ENCODE assay signal across 8 cellular contexts in the genomic region with DNA sequence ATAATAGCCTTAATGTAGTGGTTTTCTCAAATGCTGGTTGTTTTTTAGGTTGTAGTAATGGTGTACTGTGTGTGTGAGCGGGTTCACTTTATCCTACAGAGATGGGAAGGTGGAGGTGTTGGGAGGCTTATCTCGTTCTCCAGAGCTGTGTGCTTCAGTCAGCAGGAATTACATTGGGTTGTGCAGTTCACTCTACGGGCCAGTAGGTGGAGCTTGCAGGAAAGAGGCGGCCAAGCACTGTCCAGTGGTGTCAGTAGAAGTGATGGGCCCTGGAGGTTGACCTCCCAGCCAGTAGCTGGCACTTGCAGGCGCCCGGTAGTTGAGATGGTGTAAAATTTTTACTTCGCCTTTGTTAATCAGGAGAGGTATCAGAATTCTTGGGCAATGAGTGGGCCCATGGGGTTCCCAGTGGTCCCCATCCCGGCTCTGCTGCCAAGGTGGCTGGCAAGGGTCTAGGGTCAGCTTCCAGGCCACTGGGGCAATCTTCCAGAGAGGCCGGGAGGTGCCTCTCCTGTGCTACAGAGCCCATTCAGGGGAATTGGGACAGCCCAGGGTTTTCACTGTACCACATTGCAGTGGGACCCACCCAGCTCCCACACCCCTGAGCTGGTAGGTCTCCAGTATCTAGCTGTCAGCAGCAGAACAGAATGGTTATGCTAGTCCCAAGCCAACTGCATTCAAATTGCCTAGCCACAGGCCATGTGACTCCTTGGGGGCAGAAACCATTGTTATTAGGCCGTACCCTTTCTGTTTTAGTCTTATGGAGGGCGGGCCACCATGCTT. TPM values are rescaled to one million over a fixed set of nuclear protein-coding genes. Genes with fewer than 3 reads are reported as not detected.
DNase-seq lines count a peak whose midpoint lies in the region; ATAC-seq and TF ChIP-seq lines count a peak whose summit lies in the region.

No MANE protein-coding gene starts in this region.

- H3K36me3 ChIP-seq in PC-3 (ENCODE audit: low read depth, low read length): peaks cover 9% of the 10 kb centered on the region; the same call in 1 of the 2 replicates

- POLR2A ChIA-PET in PC-3 (lab: Charles Lee; ENCODE audit: unreplicated experiment): no interaction called here

- H3K4me1 ChIP-seq in PC-3 (ENCODE audit: insufficient read depth, low read length): no peaks in the 10 kb centered on the region

- no peak overlapping the region for H3K27ac ChIP-seq in PC-3 (ENCODE audit: low read length)

- H3K9ac ChIP-seq in PC-3 (ENCODE audit: low read length): no peak overlapping the region

- peak; percentile 93 for ATAC-seq in GM21515 (IDR thresholded peaks at IDR 0.05; ENCODE audit: unreplicated experiment)
- ATAC-seq in PC-3: peak; percentile 87

- no peaks in the 10 kb centered on the region for H3K27me3 ChIP-seq in PC-3 (ENCODE audit: low read length)

- no TSS peak for BruUV-seq in PC-3 (replicated peaks; lab: Mats Ljungman, UMichigan)

- no peak overlapping the region for H3K4me3 ChIP-seq in PC-3 (ENCODE audit: low read length)
- H3K4me3 ChIP-seq in fibroblast of villous mesenchyme (ENCODE audit: low read depth, low read length): no peak overlapping the region

- H2AFZ ChIP-seq in PC-3 (ENCODE audit: low read length): no peak overlapping the region

- no peaks in the 10 kb centered on the region for H4K20me1 ChIP-seq in PC-3 (ENCODE audit: low read length)

- no peaks in the 10 kb centered on the region for H3K9me2 ChIP-seq in PC-3 (replicated peaks; ENCODE audit: low read length)

- intact Hi-C loops in PC-3 (cut with micrococcal nuclease): loop anchor here (1.0 to 2.0 kb wide), 2 partner anchors 104 to 222 kb away; no protein-coding TSS in a partner anchor

- H3K9me3 ChIP-seq in PC-3 (ENCODE audit: low read length): no peaks in the 10 kb centered on the region

- DNase-seq in Daoy (ENCODE audit: low read depth) (peak; percentile 53), HT-29 (ENCODE audit: low spot score) (peak; percentile 86), PC-3 (peak; percentile 87), fibroblast of villous mesenchyme (ENCODE audit: low read depth) (peak; percentile 68), occipital lobe (lab: John Stamatoyannopoulos, UW) (peak; percentile 47), ureter (ENCODE audit: low spot score) (peak; percentile 72)
- DNase-seq in activated T-helper 9 cell treated with anti-CD3 and anti-CD28 coated beads, Interleukin-2, amount 50 U/mL, for 16 hours (ENCODE audit: low read depth): peak; percentile 32

- no peaks in the 10 kb centered on the region for H3K79me2 ChIP-seq in PC-3 (ENCODE audit: low read length)

- H3F3A ChIP-seq in PC-3 (ENCODE audit: low read length, unreplicated experiment): no peaks in the 10 kb centered on the region

- TF ChIP-seq CTCF in PC-3 (conservative IDR thresholded peaks at IDR 0.05; ENCODE audit: low read depth, low read length) (peak; percentile 97), fibroblast of villous mesenchyme (IDR thresholded peaks at IDR 0.05; ENCODE audit: insufficient read depth, low read depth, low read length) (peak; percentile 92)

- no peak overlapping the region for H3K4me2 ChIP-seq in PC-3 (ENCODE audit: low read length)

- CTCF ChIA-PET in PC-3 (lab: Charles Lee): interaction anchor here (0.6 to 1.3 kb wide), 3 partner anchors 116 to 276 kb away, joined by 3 to 5 read pairs (median 4); no protein-coding TSS in a partner anchor

RNA-seq across cellular contexts. Expression of gene BIRC2, which starts 43.8 kb away (rescaled TPM):
- total RNA-seq in Daoy (2014; rRNA removed; shearing (Covaris generic)): 73.1 and 105 TPM in 2 replicates
- 14.8 and 16.1 TPM in 2 replicates for total RNA-seq in HT-29 (2014; rRNA removed; shearing (Covaris generic))
- 36.1 and 42.6 TPM in 2 replicates for total RNA-seq in PC-3 (2014; rRNA removed)
- total RNA-seq in fibroblast of villous mesenchyme: 63.5 and 108 TPM in 2 replicates
- total RNA-seq in occipital lobe: 160 TPM
- total RNA-seq in ureter: 44.4 TPM

Comparison
In these comparisons a context has a peak if more than half of its experiments do, and no peak if none do; other contexts are left out.
1. DNase-seq: peak in every context shown above with its lines; median percentile 87 in PC-3; 86 in HT-29; 72 in ureter; 68 in fibroblast of villous mesenchyme; 53 in Daoy; 47 in occipital lobe; 32 in activated T-helper 9 cell treated with anti-CD3 and anti-CD28 coated beads, Interleukin-2, amount 50 U/mL, for 16 hours.